Comparison of ENCODE assay signal across 10 cellular contexts in the genomic region with DNA sequence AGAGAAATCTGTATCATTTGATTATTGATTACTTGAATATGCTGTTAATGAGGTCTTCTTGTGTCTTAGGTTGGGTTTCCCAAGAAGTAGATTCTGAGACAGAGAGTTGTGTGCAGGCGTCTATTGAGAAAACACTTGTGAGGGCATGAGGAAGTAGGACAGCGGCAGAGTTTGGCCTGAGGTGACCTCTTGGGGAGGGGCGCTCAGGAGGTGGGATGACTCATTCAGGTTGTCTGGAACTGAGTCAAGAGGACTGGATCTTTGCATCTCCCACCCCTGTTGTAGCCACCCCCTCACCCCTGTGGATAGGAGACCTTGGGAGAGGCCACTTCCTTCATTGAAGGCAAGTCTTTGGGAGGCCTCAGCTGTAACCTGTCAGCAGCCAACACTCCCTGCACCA. TPM values are rescaled to one million over a fixed set of nuclear protein-coding genes. Genes with fewer than 3 reads are reported as not detected.
DNase-seq lines count a peak whose midpoint lies in the region; ATAC-seq and FAIRE-seq lines count a peak whose summit lies in the region.
"Had no signal": no experiment of that assay in that cellular context is flagged by ENCODE, and none has a peak within 500 bp of the region (broad histone marks: within the 10 kb centered on the region; RNA-seq: fewer than 3 reads in every experiment).

No MANE protein-coding gene starts in this region.

- CTCF ChIA-PET in activated CD4-positive, alpha-beta T cell treated with anti-CD3 and anti-CD28 coated beads for 36 hours (lab: Charles Lee) = interaction anchor here (0.6 kb wide), 1 partner anchor 95 kb away, joined by 3 read pairs; no protein-coding TSS in a partner anchor

- no peak overlapping the region for H3K27ac ChIP-seq in small intestine (ENCODE audit: low read depth in 1 of 2, low read length in 1 of 2)
- H3K27ac ChIP-seq in SJCRH30 = no peak overlapping the region

- H3K36me3 ChIP-seq in small intestine (ENCODE audit: control insufficient read depth in 2 of 2, insufficient read depth in 2 of 2, low read length in 2 of 2) (no peaks in the 10 kb centered on the region), SJCRH30 (no peaks in the 10 kb centered on the region)

- no peak for DNase-seq in activated CD4-positive, alpha-beta T cell treated with anti-CD3 and anti-CD28 coated beads for 36 hours
- no peak for DNase-seq in activated CD4-positive, alpha-beta T cell treated with anti-CD3 and anti-CD28 coated beads for 4 hours
- peak; percentile 81 for DNase-seq in SIG-M5 treated with dmso at 0.1 percent for 504 hours (lab: John Stamatoyannopoulos, UW; ENCODE audit: unreplicated experiment)
- DNase-seq in small intestine = peak; percentile 18
- no peak for DNase-seq in stimulated activated CD4-positive, alpha-beta T cell treated with anti-CD3 and anti-CD28 coated beads, Interleukin-2, amount 100 ng/mL, for 48 hours
- DNase-seq in T-helper 2 cell treated with Interferon-gamma antibody and Interleukin-4, amounts not matched to agents 5 μg/mL and 100 μg/mL, for 36 hours (ENCODE audit: low spot score) = no peak
- no peak for DNase-seq in SJCRH30
- DNase-seq: Karpas-422 had no signal

- H3K27ac Mint-ChIP-seq in activated CD4-positive, alpha-beta T cell treated with anti-CD3 and anti-CD28 coated beads for 36 hours = no peak overlapping the region
- no peak overlapping the region for H3K27ac Mint-ChIP-seq in T-helper 2 cell treated with Interferon-gamma antibody and Interleukin-4, amounts not matched to agents 5 μg/mL and 100 μg/mL, for 36 hours
- H3K27ac Mint-ChIP-seq: T-helper 1 cell treated with Interleukin-12 subunit alpha and Interleukin-12 subunit beta and Interleukin-4 antibody, amounts not matched to agents 30 μg/mL and 1 μg/mL, for 36 hours had no signal

- WGBS in small intestine, 3 donors = 47 to 57% (median 51%) methylated on average over 3 of the region's 3 CpGs

- peaks cover 7% of the 10 kb centered on the region for H3K4me1 Mint-ChIP-seq in activated CD4-positive, alpha-beta T cell treated with anti-CD3 and anti-CD28 coated beads for 36 hours
- peaks cover 16% of the 10 kb centered on the region for H3K4me1 Mint-ChIP-seq in T-helper 2 cell treated with Interferon-gamma antibody and Interleukin-4, amounts not matched to agents 5 μg/mL and 100 μg/mL, for 36 hours (ENCODE audit: low read depth)

- ATAC-seq in activated CD4-positive, alpha-beta T cell treated with anti-CD3 and anti-CD28 coated beads for 36 hours = peak; percentile 39
- peak; percentile 58 for ATAC-seq in HG02840 (IDR thresholded peaks at IDR 0.05; ENCODE audit: low FRiP score, unreplicated experiment)

- intact Hi-C loops in activated CD4-positive, alpha-beta T cell treated with anti-CD3 and anti-CD28 coated beads for 36 hours (cut with DNase I, micrococcal nuclease) = no loop called here

- POLR2A ChIA-PET in activated CD4-positive, alpha-beta T cell treated with anti-CD3 and anti-CD28 coated beads for 36 hours (lab: Charles Lee) = no interaction called here

- H3K4me1 ChIP-seq in small intestine (ENCODE audit: control insufficient read depth in 2 of 2, insufficient read depth in 1 of 2, low read depth in 1 of 2, low read length in 1 of 2) (no peaks in the 10 kb centered on the region), SJCRH30 (no peaks in the 10 kb centered on the region)

- H3K27me3 Mint-ChIP-seq in activated CD4-positive, alpha-beta T cell treated with anti-CD3 and anti-CD28 coated beads for 36 hours = no peaks in the 10 kb centered on the region
- H3K27me3 Mint-ChIP-seq in T-helper 2 cell treated with Interferon-gamma antibody and Interleukin-4, amounts not matched to agents 5 μg/mL and 100 μg/mL, for 36 hours (ENCODE audit: low read depth) = peaks cover 4% of the 10 kb centered on the region

- no peaks in the 10 kb centered on the region for H3K36me3 Mint-ChIP-seq in activated CD4-positive, alpha-beta T cell treated with anti-CD3 and anti-CD28 coated beads for 36 hours (ENCODE audit: low read depth)
- H3K36me3 Mint-ChIP-seq in T-helper 2 cell treated with Interferon-gamma antibody and Interleukin-4, amounts not matched to agents 5 μg/mL and 100 μg/mL, for 36 hours (ENCODE audit: low read depth) = no peaks in the 10 kb centered on the region

- FAIRE-seq in small intestine (lab: Jason Lieb, UNC) = no peak

- no peak overlapping the region for H3K4me3 ChIP-seq in small intestine (ENCODE audit: low read depth in 1 of 2, low read length in 2 of 2)
- H3K4me3 ChIP-seq in SJCRH30 = no peak overlapping the region

- H3K4me3 Mint-ChIP-seq in activated CD4-positive, alpha-beta T cell treated with anti-CD3 and anti-CD28 coated beads for 36 hours = no peak overlapping the region
- no peak overlapping the region for H3K4me3 Mint-ChIP-seq in T-helper 2 cell treated with Interferon-gamma antibody and Interleukin-4, amounts not matched to agents 5 μg/mL and 100 μg/mL, for 36 hours
- H3K4me3 Mint-ChIP-seq: T-helper 1 cell treated with Interleukin-12 subunit alpha and Interleukin-12 subunit beta and Interleukin-4 antibody, amounts not matched to agents 30 μg/mL and 1 μg/mL, for 36 hours had no signal

- H3K27me3 ChIP-seq in small intestine (ENCODE audit: control insufficient read depth in 2 of 2, insufficient read depth in 2 of 2, low read length in 2 of 2) (no peaks in the 10 kb centered on the region), SJCRH30 (no peaks in the 10 kb centered on the region)

- H3K9me3 ChIP-seq in small intestine (ENCODE audit: control insufficient read depth, low read depth) = no peaks in the 10 kb centered on the region
- H3K9me3 ChIP-seq in SJCRH30 (replicated peaks) = no peaks in the 10 kb centered on the region

- no peaks in the 10 kb centered on the region for H3K9me3 Mint-ChIP-seq in activated CD4-positive, alpha-beta T cell treated with anti-CD3 and anti-CD28 coated beads for 36 hours (ENCODE audit: low read depth)
- no peaks in the 10 kb centered on the region for H3K9me3 Mint-ChIP-seq in T-helper 2 cell treated with Interferon-gamma antibody and Interleukin-4, amounts not matched to agents 5 μg/mL and 100 μg/mL, for 36 hours
- H3K9me3 Mint-ChIP-seq: T-helper 1 cell treated with Interleukin-12 subunit alpha and Interleukin-12 subunit beta and Interleukin-4 antibody, amounts not matched to agents 30 μg/mL and 1 μg/mL, for 36 hours had no signal

RNA-seq across cellular contexts. Expression of a gene that starts 35.2 kb away (rescaled TPM):
- 1 to 10 TPM; 7.4 to 9.5 TPM for total RNA-seq in activated CD4-positive, alpha-beta T cell treated with anti-CD3 and anti-CD28 coated beads for 36 hours
- 1 to 10 TPM in 1 of 3 donors, under 1 TPM in 2; 0.81 to 2.5 (median 0.89) TPM for polyA plus RNA-seq in small intestine
- total RNA-seq in SJCRH30 (2014; rRNA removed; shearing (Covaris generic)) = 11.2 and 13.2 TPM in 2 replicates

Comparison
In these comparisons a context has a peak if more than half of its experiments do, and no peak if none do; other contexts are left out.
1. DNase-seq: peak in SIG-M5 treated with dmso at 0.1 percent for 504 hours (single experiment) and small intestine (single experiment); none in activated CD4-positive, alpha-beta T cell treated with anti-CD3 and anti-CD28 coated beads for 36 hours (single experiment), activated CD4-positive, alpha-beta T cell treated with anti-CD3 and anti-CD28 coated beads for 4 hours (0 of 2), stimulated activated CD4-positive, alpha-beta T cell treated with anti-CD3 and anti-CD28 coated beads, Interleukin-2, amount 100 ng/mL, for 48 hours (0 of 2), T-helper 2 cell treated with Interferon-gamma antibody and Interleukin-4, amounts not matched to agents 5 μg/mL and 100 μg/mL, for 36 hours (single experiment) and SJCRH30 (0 of 2).